In the genomic region with DNA sequence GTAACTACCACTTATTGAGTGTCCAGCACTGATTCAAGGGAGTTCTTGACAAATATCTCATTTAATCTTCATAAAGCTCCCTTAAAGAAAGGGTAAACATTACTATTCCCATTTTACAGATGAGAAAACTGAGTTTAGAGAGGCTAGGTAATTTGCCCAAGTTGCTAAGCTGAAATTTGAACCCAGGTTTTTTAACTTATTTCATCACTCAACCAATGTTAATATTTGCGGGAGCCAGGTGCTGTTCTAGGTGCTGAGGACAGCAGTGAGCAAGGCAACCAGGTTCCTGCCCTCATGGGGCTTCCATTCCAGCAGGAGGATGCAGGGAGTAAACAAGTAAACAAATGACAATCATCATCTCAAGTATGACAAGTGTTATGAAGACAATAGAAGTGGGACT, we compare ENCODE assay signal across 28 cellular contexts.
"Had no signal": no experiment of that assay in that cellular context is flagged by ENCODE, and none has a peak within 500 bp of the region (broad histone marks: within the 10 kb centered on the region; RNA-seq: fewer than 3 reads in every experiment).

No MANE protein-coding gene starts in this region.

- DNase-seq: colonic mucosa; cortex of kidney; dermis blood vessel endothelial cell; dorsolateral prefrontal cortex; effector CD4-positive, alpha-beta T cell; effector CD8-positive, alpha-beta T cell; effector memory CD4-positive, alpha-beta T cell; effector memory CD8-positive, alpha-beta T cell; endodermal cell; erythroblast; esophagus squamous epithelium; foreskin fibroblast; foreskin keratinocyte; foreskin melanocyte; gastrocnemius medialis; glutamatergic neuron; head of caudate nucleus; heart left ventricle; heart right ventricle had no signal

- H3K4me3 ChIP-seq: colonic mucosa, coronary artery, dorsolateral prefrontal cortex, esophagus muscularis mucosa, esophagus squamous epithelium, gastrocnemius medialis, gastroesophageal sphincter, heart left ventricle, heart right ventricle had no signal

- H3K27me3 ChIP-seq: colonic mucosa, dorsolateral prefrontal cortex, gastrocnemius medialis had no signal

- FAIRE-seq: colon, endometrium, endothelial cell of umbilical vein, frontal cortex had no signal

- ATAC-seq: effector memory CD8-positive, alpha-beta T cell; esophagus mucosa; foreskin keratinocyte; gastrocnemius medialis; gastroesophageal sphincter; heart left ventricle; heart right ventricle had no signal

- H3K27ac ChIP-seq: colonic mucosa, coronary artery, dorsolateral prefrontal cortex, epithelial cell of prostate, esophagus muscularis mucosa, esophagus squamous epithelium, foreskin keratinocyte, gastrocnemius medialis, gastroesophageal sphincter, heart left ventricle, heart right ventricle had no signal

- H3K4me1 ChIP-seq: colonic mucosa, esophagus muscularis mucosa, esophagus squamous epithelium, foreskin keratinocyte, gastrocnemius medialis, gastroesophageal sphincter, heart left ventricle, heart right ventricle had no signal

- H3K36me3 ChIP-seq: colonic mucosa, esophagus muscularis mucosa, esophagus squamous epithelium, gastrocnemius medialis, gastroesophageal sphincter, heart left ventricle, heart right ventricle had no signal

- H3K9me3 ChIP-seq: colonic mucosa, esophagus muscularis mucosa, esophagus squamous epithelium, gastrocnemius medialis, gastroesophageal sphincter had no signal
